Comparison of ENCODE assay signal across 18 cellular contexts in the genomic region with DNA sequence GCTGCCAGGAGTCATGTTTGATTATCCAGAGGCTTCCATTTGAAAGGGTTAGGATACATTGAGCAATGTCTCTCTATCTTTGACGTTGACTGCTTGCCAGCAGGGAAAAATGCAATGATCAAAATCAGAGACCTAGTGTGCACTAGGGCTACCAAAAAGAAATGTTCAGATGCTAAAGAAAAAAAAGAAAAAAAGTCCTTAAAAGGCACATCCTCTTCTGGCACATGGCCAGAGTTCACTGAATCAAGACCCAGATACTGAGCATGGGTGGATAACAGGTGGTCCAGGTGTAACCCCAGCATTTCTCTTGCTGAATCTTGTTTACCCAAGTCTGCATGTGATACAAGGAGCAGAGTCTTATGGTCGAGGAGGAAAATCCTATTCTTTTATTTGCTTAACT.
DNase-seq lines count a peak whose midpoint lies in the region; ATAC-seq and TF ChIP-seq lines count a peak whose summit lies in the region.
"Had no signal": no experiment of that assay in that cellular context is flagged by ENCODE, and none has a peak within 500 bp of the region (broad histone marks: within the 10 kb centered on the region; RNA-seq: fewer than 3 reads in every experiment).

No MANE protein-coding gene starts in this region.

- no peaks in the 10 kb centered on the region for H3K27me3 ChIP-seq in A673 (replicated peaks; ENCODE audit: insufficient read depth, low read depth, low read length, poor library complexity)
- no peaks in the 10 kb centered on the region for H3K27me3 ChIP-seq in Karpas-422 (ENCODE audit: low read length)
- H3K27me3 ChIP-seq in body of pancreas: no peaks in the 10 kb centered on the region
- H3K27me3 ChIP-seq in heart left ventricle: no peaks in the 10 kb centered on the region

- peak overlapping the region; percentile 10 for H3K27ac ChIP-seq in A673 (ENCODE audit: low read depth, low read length, poor library complexity, severe bottlenecking)
- H3K27ac ChIP-seq in Karpas-422 (ENCODE audit: low read length): peak overlapping the region; percentile 86
- no peak overlapping the region for H3K27ac ChIP-seq in OCI-LY7 (ENCODE audit: low read depth, low read length, poor library complexity, severe bottlenecking)
- no peak overlapping the region for H3K27ac ChIP-seq in body of pancreas
- no peak overlapping the region for H3K27ac ChIP-seq in heart left ventricle
- H3K27ac ChIP-seq: C4-2B had no signal

- ATAC-seq in body of pancreas: no peak
- ATAC-seq in heart left ventricle: no peak
- no peak for ATAC-seq in HG02798 (IDR thresholded peaks at IDR 0.05; ENCODE audit: poor library complexity, unreplicated experiment)
- no peak for ATAC-seq in HG03280 (IDR thresholded peaks at IDR 0.05; ENCODE audit: unreplicated experiment)
- ATAC-seq: GM12878, K562 had no signal

- intact Hi-C loops in A673 (cut with micrococcal nuclease; ENCODE audit: unreplicated experiment) (no loop called here), OCI-LY7 (cut with micrococcal nuclease; ENCODE audit: unreplicated experiment) (no loop called here), body of pancreas (cut with DNase I) (no loop called here), heart left ventricle (cut with DNase I) (no loop called here)

- H3K36me3 ChIP-seq in A673 (ENCODE audit: insufficient read depth, low read length, poor library complexity, severe bottlenecking): no peaks in the 10 kb centered on the region
- no peaks in the 10 kb centered on the region for H3K36me3 ChIP-seq in Karpas-422 (ENCODE audit: insufficient read depth, low read length)
- no peaks in the 10 kb centered on the region for H3K36me3 ChIP-seq in OCI-LY7 (ENCODE audit: insufficient read depth, low read length)
- H3K36me3 ChIP-seq in body of pancreas (replicated peaks in 1 of 2; ENCODE audit: insufficient read depth in 1 of 2, low read depth in 2 of 2): no peaks in the 10 kb centered on the region
- no peaks in the 10 kb centered on the region for H3K36me3 ChIP-seq in heart left ventricle

- H3K79me2 ChIP-seq in Karpas-422 (ENCODE audit: low read length) (no peaks in the 10 kb centered on the region), OCI-LY7 (ENCODE audit: insufficient read depth, low read depth, low read length) (no peaks in the 10 kb centered on the region)

- H3K4me3 ChIP-seq in A673 (ENCODE audit: low read depth, low read length, poor library complexity, severe bottlenecking) (no peak overlapping the region), Karpas-422 (ENCODE audit: low read length) (no peak overlapping the region), OCI-LY7 (ENCODE audit: low read depth, low read length, poor library complexity, severe bottlenecking) (no peak overlapping the region), body of pancreas (no peak overlapping the region), heart left ventricle (no peak overlapping the region)
- H3K4me3 ChIP-seq: GM12878, K562 had no signal

- TF ChIP-seq POLR2A in body of pancreas (IDR thresholded peaks at IDR 0.05): no peak
- no peak for TF ChIP-seq POLR2A in heart left ventricle (IDR thresholded peaks at IDR 0.05)

- TF ChIP-seq CTCF in A673 (conservative IDR thresholded peaks at IDR 0.05; ENCODE audit: low read depth, low read length) (no peak), OCI-LY7 (conservative IDR thresholded peaks at IDR 0.05; ENCODE audit: low read length) (no peak), body of pancreas (IDR thresholded peaks at IDR 0.05) (no peak), heart left ventricle (IDR thresholded peaks at IDR 0.05) (no peak)

- H4K20me1 ChIP-seq in Karpas-422 (ENCODE audit: insufficient read depth, low read depth, low read length) (no peaks in the 10 kb centered on the region), OCI-LY7 (ENCODE audit: insufficient read depth, low read length) (no peaks in the 10 kb centered on the region)

- 19 to 33% methylated on average over 2 of the region's 2 CpGs for WGBS in body of pancreas, 2 donors
- WGBS in heart left ventricle, 4 donors: 49 to 62% (median 61%) methylated on average over 2 of the region's 2 CpGs

- BruUV-seq in A673 (replicated peaks; lab: Mats Ljungman, UMichigan): no TSS peak
- BruUV-seq in OCI-LY7 (replicated peaks; lab: Mats Ljungman, UMichigan): no TSS peak

- POLR2A ChIA-PET in A673 (lab: Charles Lee; ENCODE audit: low non-redundant PET): no interaction called here
- POLR2A ChIA-PET in OCI-LY7 (lab: Charles Lee): no interaction called here

- H3K4me2 ChIP-seq in Karpas-422 (ENCODE audit: low read depth, low read length, poor library complexity, severe bottlenecking): peak overlapping the region; percentile 24
- H3K4me2 ChIP-seq in OCI-LY7 (ENCODE audit: low read length): no peak overlapping the region

- no peak overlapping the region for H2AFZ ChIP-seq in Karpas-422 (ENCODE audit: low read length)
- H2AFZ ChIP-seq in OCI-LY7 (ENCODE audit: low read length): no peak overlapping the region

- DNase-seq in A673 (ENCODE audit: low spot score): peak; percentile 38
- peak; percentile 64 for DNase-seq in Karpas-422
- peak; percentile 5 for DNase-seq in OCI-LY7 (ENCODE audit: low spot score)
- DNase-seq in body of pancreas: peak; percentile 18 to 52 (median 26)
- DNase-seq in heart left ventricle: no peak
- DNase-seq in COR-L47 (lab: John Stamatoyannopoulos, UW): no peak
- DNase-seq: AML-193; CD4-positive, alpha-beta T cell; DMS153; DND-41; EL; H9; IMR-90 had no signal

- CTCF ChIA-PET in A673 (lab: Charles Lee): no interaction called here
- CTCF ChIA-PET in OCI-LY7 (lab: Charles Lee; ENCODE audit: unreplicated experiment): no interaction called here

- H3K9ac ChIP-seq in Karpas-422 (ENCODE audit: low read length): no peak overlapping the region

- no peaks in the 10 kb centered on the region for H3K9me3 ChIP-seq in A673 (ENCODE audit: low read depth, low read length, poor library complexity, severe bottlenecking)
- H3K9me3 ChIP-seq in Karpas-422 (ENCODE audit: low read length): no peaks in the 10 kb centered on the region
- no peaks in the 10 kb centered on the region for H3K9me3 ChIP-seq in OCI-LY7 (ENCODE audit: low read length)
- H3K9me3 ChIP-seq in body of pancreas: no peaks in the 10 kb centered on the region
- no peaks in the 10 kb centered on the region for H3K9me3 ChIP-seq in heart left ventricle

- H3K9me2 ChIP-seq in Karpas-422 (replicated peaks; ENCODE audit: insufficient read depth, low read length) (0 out of 2 replicates have a peak, but pooled peaks cover 3% of the 10 kb centered on the region), OCI-LY7 (ENCODE audit: insufficient read depth, low read length) (no peaks in the 10 kb centered on the region)

- H3K4me1 ChIP-seq in A673 (ENCODE audit: insufficient read depth, low read length, poor library complexity, severe bottlenecking) (peaks cover 14% of the 10 kb centered on the region), Karpas-422 (ENCODE audit: low read length) (peaks cover 74% of the 10 kb centered on the region), OCI-LY7 (ENCODE audit: insufficient read depth, low read length, poor library complexity, severe bottlenecking) (no peaks in the 10 kb centered on the region), body of pancreas (no peaks in the 10 kb centered on the region), heart left ventricle (no peaks in the 10 kb centered on the region)

Comparison
In these comparisons a context has a peak if more than half of its experiments do, and no peak if none do; other contexts are left out.
1. DNase-seq: peak in A673 (single experiment), Karpas-422 (single experiment), OCI-LY7 (single experiment) and body of pancreas (4 of 4); none in heart left ventricle (0 of 5) and COR-L47 (single experiment).
2. H3K27ac ChIP-seq: peak in A673 (single experiment) and Karpas-422 (single experiment); none in OCI-LY7 (single experiment), body of pancreas (0 of 4) and heart left ventricle (0 of 12).